8 cellular contexts compared by ENCODE assay signal in the genomic region with DNA sequence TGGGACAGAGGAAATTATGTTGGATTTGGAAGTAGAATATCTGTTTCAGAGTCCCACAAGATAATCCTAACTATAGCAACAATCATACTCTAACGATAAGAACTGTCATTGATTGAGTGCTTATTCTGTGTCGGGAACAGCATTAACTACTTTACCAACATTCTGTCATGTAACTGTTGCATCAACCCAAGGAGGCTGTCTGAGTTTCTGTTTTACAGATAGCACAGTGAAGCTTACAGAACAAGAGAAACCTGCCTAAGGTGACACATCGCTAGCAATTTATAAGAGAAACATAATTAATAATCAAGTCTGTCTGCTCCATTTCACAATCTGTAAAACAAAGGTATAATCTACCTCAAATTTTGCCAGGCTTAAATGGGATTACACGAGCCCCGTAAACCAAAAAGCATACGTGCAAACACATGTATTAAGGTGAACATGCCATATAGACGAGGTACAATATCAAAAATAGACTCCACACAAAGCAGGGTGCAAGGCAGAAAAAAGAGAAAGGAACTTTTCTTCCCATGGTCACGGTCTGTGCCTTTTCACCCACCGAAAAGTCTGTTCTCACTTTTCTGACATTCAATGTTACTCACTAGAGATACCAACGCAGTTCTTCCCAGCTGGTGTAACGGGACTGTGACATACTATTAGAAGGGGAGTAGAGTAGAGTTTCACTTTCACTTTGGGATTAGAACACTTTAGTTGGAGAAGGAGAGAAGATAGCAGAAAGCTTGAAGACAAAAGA. TPM values are rescaled to one million over a fixed set of nuclear protein-coding genes. Genes with fewer than 3 reads are reported as not detected.
DNase-seq lines count a peak whose midpoint lies in the region; ATAC-seq and TF ChIP-seq lines count a peak whose summit lies in the region.

No MANE protein-coding gene starts in this region.

- H3K9me3 ChIP-seq in mucosa of rectum (ENCODE audit: control insufficient read depth in 2 of 2, low read length in 2 of 2) = no peaks in the 10 kb centered on the region

- H3K4me1 ChIP-seq in mucosa of rectum (ENCODE audit: control insufficient read depth in 2 of 2, insufficient read depth in 2 of 2, low read length in 2 of 2) = no peaks in the 10 kb centered on the region

- no peak for TF ChIP-seq CTCF in AG09319 (IDR thresholded peaks at IDR 0.05; ENCODE audit: low read depth, low read length)
- TF ChIP-seq CTCF in MCF 10A (IDR thresholded peaks at IDR 0.05; ENCODE audit: unreplicated experiment) = no peak

- peak overlapping the region; percentile 56 to 59 for H3K4me3 ChIP-seq in mucosa of rectum (ENCODE audit: low read length in 2 of 2)

- peak overlapping the region; percentile 84 for H3K27ac Mint-ChIP-seq in MCF 10A (ENCODE audit: low read depth, unreplicated experiment)

- intact Hi-C loops in MCF 10A (cut with micrococcal nuclease) = loop anchor here (1.0 to 5.0 kb wide), 4 partner anchors 65 to 1294 kb away; no protein-coding TSS in a partner anchor

- H3K36me3 ChIP-seq in mucosa of rectum (ENCODE audit: control insufficient read depth in 2 of 2, insufficient read depth in 2 of 2, low read length in 2 of 2) = no peaks in the 10 kb centered on the region

- no peaks in the 10 kb centered on the region for H3K27me3 ChIP-seq in mucosa of rectum (ENCODE audit: control insufficient read depth in 2 of 2, insufficient read depth in 2 of 2, low read length in 2 of 2)

- H3K9me3 Mint-ChIP-seq in MCF 10A (ENCODE audit: unreplicated experiment) = no peaks in the 10 kb centered on the region

- DNase-seq in AG09319 (ENCODE audit: extremely low read depth, low read depth) = peak; percentile 8
- peak; percentile 58 for DNase-seq in MCF 10A (ENCODE audit: unreplicated experiment)
- DNase-seq in SHP77 treated with DMSO at 0.1 percent for 48 hours (lab: John Stamatoyannopoulos, UW) = no peak
- DNase-seq in RKO (ENCODE audit: low spot score) = no peak
- DNase-seq in inferior parietal cortex (ENCODE audit: extremely low spot score) = no peak

- peak overlapping the region in 1 of 2 donors; percentile 15 for H3K27ac ChIP-seq in mucosa of rectum (ENCODE audit: low read depth in 2 of 2, low read length in 2 of 2)

- CTCF ChIA-PET in MCF 10A (lab: Yijun Ruan, JAX) = interaction anchor here (1.1 to 1.8 kb wide), 3 partner anchors 11 to 69 kb away, joined by 3 to 14 read pairs (median 9); no protein-coding TSS in a partner anchor

- no peaks in the 10 kb centered on the region for H3K36me3 Mint-ChIP-seq in MCF 10A (ENCODE audit: insufficient read depth, unreplicated experiment)

- POLR2A ChIA-PET in MCF 10A (lab: Yijun Ruan, JAX) = interaction anchor here (0.7 kb wide), 1 partner anchor 287 kb away, joined by 3 read pairs; no protein-coding TSS in a partner anchor

- no TSS peak for BruUV-seq in MCF 10A (replicated peaks; lab: Mats Ljungman, UMichigan)

- ATAC-seq in HG03558 (IDR thresholded peaks at IDR 0.05; ENCODE audit: extremely low read depth, unreplicated experiment) (peak; percentile 52), HG02973 (IDR thresholded peaks at IDR 0.05; ENCODE audit: unreplicated experiment) (no peak)

- H3K4me1 Mint-ChIP-seq in MCF 10A (ENCODE audit: insufficient read depth, unreplicated experiment) = peaks cover 19% of the 10 kb centered on the region

- peak overlapping the region; percentile 83 for H3K4me3 Mint-ChIP-seq in MCF 10A (ENCODE audit: unreplicated experiment)

- peak overlapping the region; percentile 2 to 26 for H3K9ac ChIP-seq in mucosa of rectum (ENCODE audit: low read depth in 1 of 2, low read length in 2 of 2)

- H3K27me3 Mint-ChIP-seq in MCF 10A (ENCODE audit: insufficient read depth, unreplicated experiment) = no peaks in the 10 kb centered on the region

RNA-seq across cellular contexts. Expression of gene SLC8A1, which starts 37.2 kb away (rescaled TPM):
- 1.6 and 1.7 TPM in 2 replicates for total RNA-seq in MCF 10A (2022)

Comparison
In these comparisons a context has a peak if more than half of its experiments do, and no peak if none do; other contexts are left out.
1. DNase-seq: peak in AG09319 (single experiment) and MCF 10A (single experiment); none in SHP77 treated with DMSO at 0.1 percent for 48 hours (single experiment), RKO (single experiment) and inferior parietal cortex (single experiment).